Comparison of ENCODE assay signal across 20 cellular contexts in the genomic region with DNA sequence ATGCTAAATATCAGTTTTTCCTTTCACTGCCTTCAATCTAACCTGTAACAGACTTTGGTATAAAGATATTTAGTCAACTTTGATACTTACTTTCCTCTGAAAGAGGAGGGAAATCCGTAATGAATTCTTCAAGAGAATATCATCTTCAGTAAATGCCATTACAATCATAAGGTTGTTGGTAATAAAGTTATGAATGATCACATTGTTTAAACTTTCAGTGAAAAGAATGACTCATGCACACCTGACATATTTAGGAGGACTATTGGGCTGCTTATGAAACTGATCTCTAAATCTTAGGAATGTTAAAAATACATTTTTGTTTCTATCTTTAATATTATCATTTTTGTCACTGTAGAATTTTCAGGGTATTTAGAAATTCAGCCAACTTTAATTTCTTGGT.
DNase-seq lines count a peak whose midpoint lies in the region; ATAC-seq, FAIRE-seq and TF ChIP-seq lines count a peak whose summit lies in the region.
"Had no signal": no experiment of that assay in that cellular context is flagged by ENCODE, and none has a peak within 500 bp of the region (broad histone marks: within the 10 kb centered on the region; RNA-seq: fewer than 3 reads in every experiment).

No MANE protein-coding gene starts in this region.

- H3K27me3 ChIP-seq in foreskin keratinocyte (no peaks in the 10 kb centered on the region), esophagus squamous epithelium (no peaks in the 10 kb centered on the region)

- H3K4me3 Mint-ChIP-seq in stimulated activated memory B cell treated with anti-CD40 and anti-IgM and Interleukin-4, amounts not matched to agents 10 μg/mL and 1 μg/mL and 100 μg/mL, for 72 hours = no peak overlapping the region
- H3K4me3 Mint-ChIP-seq: CD14-positive monocyte, HFFc6 had no signal

- in situ Hi-C loops in SK-MEL-5 (cut with HindIII; ENCODE audit: low pct_unique_long_range_greater_than_20kb, low sequenced_read_pairs) = no loop called here

- H3K9me3 Mint-ChIP-seq in stimulated activated memory B cell treated with anti-CD40 and anti-IgM and Interleukin-4, amounts not matched to agents 10 μg/mL and 1 μg/mL and 100 μg/mL, for 72 hours = no peaks in the 10 kb centered on the region
- H3K9me3 Mint-ChIP-seq: HFFc6 had no signal

- intact Hi-C loops in esophagus squamous epithelium (cut with DNase I) = no loop called here

- H3K27me3 Mint-ChIP-seq in stimulated activated memory B cell treated with anti-CD40 and anti-IgM and Interleukin-4, amounts not matched to agents 10 μg/mL and 1 μg/mL and 100 μg/mL, for 72 hours = no peaks in the 10 kb centered on the region

- 57 to 60% methylated on average over 1 of the region's 1 CpG for WGBS in esophagus squamous epithelium, 2 donors

- no peaks in the 10 kb centered on the region for H3K9me3 ChIP-seq in esophagus squamous epithelium
- H3K9me3 ChIP-seq: Caco-2 had no signal

- no peaks in the 10 kb centered on the region for H3K36me3 ChIP-seq in esophagus squamous epithelium

- no peak overlapping the region for H3K4me3 ChIP-seq in esophagus squamous epithelium

- FAIRE-seq in RCC 7860 (lab: Jason Lieb, UNC) = no peak
- FAIRE-seq: A204.1, G401.6, GM12891, GM19239, HepG2 had no signal

- peak; percentile 63 for DNase-seq in COLO829 (ENCODE audit: low spot score)
- DNase-seq in HS-5 (ENCODE audit: low read depth) = peak; percentile 26
- peak; percentile 70 for DNase-seq in SK-MEL-5 (ENCODE audit: low read depth, low spot score)
- peak; percentile 58 to 80 for DNase-seq in foreskin keratinocyte
- no peak for DNase-seq in esophagus squamous epithelium (lab: John Stamatoyannopoulos, UW)
- DNase-seq in DMS114 treated with DMSO at 0.1 percent for 48 hours (lab: John Stamatoyannopoulos, UW; ENCODE audit: unreplicated experiment) = no peak
- DNase-seq in RCC 7860 (ENCODE audit: low spot score) = no peak
- DNase-seq: Caco-2, HFFc6, NCI-H1105 treated with DMSO at 0.1 percent for 48 hours, NCI-H187 treated with DMSO at 0.1 percent for 48 hours, NCI-H2171 treated with DMSO at 0.1 percent for 48 hours, NCI-H524 had no signal

- no peak for TF ChIP-seq POLR2A in esophagus squamous epithelium (IDR thresholded peaks at IDR 0.05)

- no peak overlapping the region for H3K27ac Mint-ChIP-seq in stimulated activated memory B cell treated with anti-CD40 and anti-IgM and Interleukin-4, amounts not matched to agents 10 μg/mL and 1 μg/mL and 100 μg/mL, for 72 hours
- H3K27ac Mint-ChIP-seq: CD14-positive monocyte, HFFc6 had no signal

- TF ChIP-seq CTCF in foreskin keratinocyte (conservative IDR thresholded peaks at IDR 0.05) (no peak), esophagus squamous epithelium (IDR thresholded peaks at IDR 0.05) (no peak)

- no peaks in the 10 kb centered on the region for H3K4me1 Mint-ChIP-seq in stimulated activated memory B cell treated with anti-CD40 and anti-IgM and Interleukin-4, amounts not matched to agents 10 μg/mL and 1 μg/mL and 100 μg/mL, for 72 hours
- H3K4me1 Mint-ChIP-seq: CD14-positive monocyte had no signal

- H3K36me3 Mint-ChIP-seq in stimulated activated memory B cell treated with anti-CD40 and anti-IgM and Interleukin-4, amounts not matched to agents 10 μg/mL and 1 μg/mL and 100 μg/mL, for 72 hours = no peaks in the 10 kb centered on the region
- H3K36me3 Mint-ChIP-seq: CD14-positive monocyte had no signal

- H3K27ac ChIP-seq in foreskin keratinocyte = peak overlapping the region; percentile 36
- H3K27ac ChIP-seq in esophagus squamous epithelium = no peak overlapping the region

- H3K4me1 ChIP-seq in foreskin keratinocyte (peaks cover 19% of the 10 kb centered on the region), esophagus squamous epithelium (no peaks in the 10 kb centered on the region)
- H3K4me1 ChIP-seq: Caco-2 had no signal

- ATAC-seq in foreskin keratinocyte = peak; percentile 90
- ATAC-seq in stimulated activated memory B cell treated with anti-CD40 and anti-IgM and Interleukin-4, amounts not matched to agents 10 μg/mL and 1 μg/mL and 100 μg/mL, for 72 hours = no peak
- ATAC-seq: HepG2 had no signal

Comparison
In these comparisons a context has a peak if more than half of its experiments do, and no peak if none do; other contexts are left out.
1. DNase-seq: peak in COLO829 (single experiment), HS-5 (single experiment), SK-MEL-5 (single experiment) and foreskin keratinocyte (2 of 2); none in esophagus squamous epithelium (single experiment), DMS114 treated with DMSO at 0.1 percent for 48 hours (single experiment) and RCC 7860 (single experiment).